2 cellular contexts compared by ENCODE assay signal in the genomic region with DNA sequence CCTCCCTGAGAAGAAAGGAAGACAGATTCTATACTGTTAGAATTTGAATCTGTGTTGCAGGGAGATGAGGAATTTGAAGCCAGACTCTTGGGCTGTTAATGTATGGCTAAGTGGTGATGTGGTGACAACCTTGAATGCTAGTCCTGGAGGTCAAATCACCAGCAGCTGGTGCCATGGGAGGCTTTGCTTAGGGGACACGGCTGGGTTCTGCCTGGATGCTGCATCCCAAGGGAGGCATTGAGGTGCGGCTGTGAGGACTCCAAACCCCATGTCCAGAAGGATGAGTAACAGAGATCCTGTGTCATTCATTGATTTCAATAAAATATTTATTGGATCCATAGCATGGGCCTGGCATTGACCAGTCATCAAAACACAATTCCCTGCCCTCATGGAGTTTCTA.
TF ChIP-seq lines count a peak whose summit lies in the region.

No MANE protein-coding gene starts in this region.

TF ChIP-seq in SK-N-SH, 30 proteins besides CTCF, POLR2A, EP300 and RAD21:
- no peak for TF ChIP-seq ZBTB33 (IDR thresholded peaks at IDR 0.05; ENCODE audit: borderline replicate concordance, low read depth)
- TF ChIP-seq GABPA (IDR thresholded peaks at IDR 0.05; ENCODE audit: low read depth) = no peak
- TF ChIP-seq FOSL2 (IDR thresholded peaks at IDR 0.05; ENCODE audit: borderline replicate concordance, low read depth) = no peak
- no peak for TF ChIP-seq CHD2 (IDR thresholded peaks at IDR 0.05; ENCODE audit: low read length, partially characterized antibody)
- no peak for TF ChIP-seq NRF1 (IDR thresholded peaks at IDR 0.05; ENCODE audit: low read depth, low read length)
- TF ChIP-seq IRF3 (IDR thresholded peaks at IDR 0.05; ENCODE audit: low read depth, low read length) = no peak
- no peak for TF ChIP-seq TEAD4 (IDR thresholded peaks at IDR 0.05; ENCODE audit: borderline replicate concordance, insufficient read depth)
- TF ChIP-seq RXRA (IDR thresholded peaks at IDR 0.05; ENCODE audit: borderline replicate concordance, low read depth) = no peak
- no peak for TF ChIP-seq RCOR1 (IDR thresholded peaks at IDR 0.05; ENCODE audit: low read length)
- TF ChIP-seq GATA2 (CRISPR knock-in tag; IDR thresholded peaks at IDR 0.05) = no peak

TF ChIP-seq in SK-N-SH treated with all-trans-retinoic acid at 6 μM for 48 hours, 23 proteins besides CTCF, POLR2A, EP300 and RAD21 (continued from another document):
- TF ChIP-seq ARNTL (CRISPR knock-in tag; IDR thresholded peaks at IDR 0.05; ENCODE audit: borderline replicate concordance, low read depth) (no peak), POU6F1 (CRISPR knock-in tag; IDR thresholded peaks at IDR 0.05; ENCODE audit: borderline replicate concordance, low read depth) (no peak), SNAI2 (CRISPR knock-in tag; IDR thresholded peaks at IDR 0.05) (no peak), OSR1 (CRISPR knock-in tag; IDR thresholded peaks at IDR 0.05) (no peak), GLIS3 (CRISPR knock-in tag; IDR thresholded peaks at IDR 0.05) (no peak), ZFP30 (CRISPR knock-in tag; IDR thresholded peaks at IDR 0.05) (no peak), ISL1 (CRISPR knock-in tag; IDR thresholded peaks at IDR 0.05) (no peak), TOX (CRISPR knock-in tag; IDR thresholded peaks at IDR 0.05; ENCODE audit: borderline replicate concordance) (no peak), ZFP3 (CRISPR knock-in tag; IDR thresholded peaks at IDR 0.05) (no peak)
- TF ChIP-seq, protein P1, sequence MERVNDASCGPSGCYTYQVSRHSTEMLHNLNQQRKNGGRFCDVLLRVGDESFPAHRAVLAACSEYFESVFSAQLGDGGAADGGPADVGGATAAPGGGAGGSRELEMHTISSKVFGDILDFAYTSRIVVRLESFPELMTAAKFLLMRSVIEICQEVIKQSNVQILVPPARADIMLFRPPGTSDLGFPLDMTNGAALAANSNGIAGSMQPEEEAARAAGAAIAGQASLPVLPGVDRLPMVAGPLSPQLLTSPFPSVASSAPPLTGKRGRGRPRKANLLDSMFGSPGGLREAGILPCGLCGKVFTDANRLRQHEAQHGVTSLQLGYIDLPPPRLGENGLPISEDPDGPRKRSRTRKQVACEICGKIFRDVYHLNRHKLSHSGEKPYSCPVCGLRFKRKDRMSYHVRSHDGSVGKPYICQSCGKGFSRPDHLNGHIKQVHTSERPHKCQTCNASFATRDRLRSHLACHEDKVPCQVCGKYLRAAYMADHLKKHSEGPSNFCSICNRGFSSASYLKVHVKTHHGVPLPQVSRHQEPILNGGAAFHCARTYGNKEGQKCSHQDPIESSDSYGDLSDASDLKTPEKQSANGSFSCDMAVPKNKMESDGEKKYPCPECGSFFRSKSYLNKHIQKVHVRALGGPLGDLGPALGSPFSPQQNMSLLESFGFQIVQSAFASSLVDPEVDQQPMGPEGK (CRISPR knock-in tag; IDR thresholded peaks at IDR 0.05; ENCODE audit: borderline replicate concordance) = no peak
